ENCODE assay signal across 34 cellular contexts in genomic region chr2:233093721-233094120, GRCh38. TPM values are rescaled to one million over a fixed set of nuclear protein-coding genes. Genes with fewer than 3 reads are reported as not detected.
A peak's percentile ranks its signal among the peaks of the same experiment; 100 is the strongest.
DNase-seq lines count a peak whose midpoint lies in the region; ATAC-seq, FAIRE-seq and TF ChIP-seq lines count a peak whose summit lies in the region.
"Had no signal": no experiment of that assay in that cellular context is flagged by ENCODE, and none has a peak within 500 bp of the region (broad histone marks: within the 10 kb centered on the region; RNA-seq: fewer than 3 reads in every experiment).

No MANE protein-coding gene starts in this region.

- H3K36me3 ChIP-seq in upper lobe of right lung, result no peaks in the 10 kb centered on the region
- H3K36me3 ChIP-seq in HepG2 (replicated peaks in 1 of 2; ENCODE audit: control insufficient read depth in 1 of 2, insufficient read depth in 2 of 2, low read length in 2 of 2), result peaks cover 0 to 10% of the 10 kb centered on the region in 2 experiments; a peak in 2 of 5 replicates
- H3K36me3 ChIP-seq: BE2C, esophagus muscularis mucosa, HAP-1, stomach, thyroid gland had no signal

- WGBS in HepG2 (ENCODE audit: low lambda C conversion rate), result 86% methylated on average over 4 of the region's 4 CpGs

- intact Hi-C loops in activated B cell treated with CpG ODN at 0.5 μM for 24 hours (cut with micrococcal nuclease), result no loop called here
- intact Hi-C loops in upper lobe of right lung (cut with DNase I), result no loop called here
- intact Hi-C loops in HepG2 (cut with micrococcal nuclease; ENCODE audit: unreplicated experiment), result no loop called here
- intact Hi-C loops in activated T-helper 2 cell treated with anti-CD3 and anti-CD28 coated beads, Interferon-gamma antibody, Interleukin-2, Interleukin-4, amounts not matched to agents 10 μg/mL and 5 μg/mL and 100 μg/mL, durations not matched to agents 14 hours and 24 hours and 36 hours (cut with micrococcal nuclease), result no loop called here

- in situ Hi-C loops in HepG2 (cut with HindIII; ENCODE audit: extremely low pct_ligation_motif_present, low pct_unique_long_range_greater_than_20kb), result no loop called here

- peaks cover 73% of the 10 kb centered on the region for H3K36me3 Mint-ChIP-seq in activated T-cell treated with anti-CD3 and anti-CD28 coated beads, Interleukin-2, amount 50 U/mL, for 24 hours (ENCODE audit: low read depth)
- H3K36me3 Mint-ChIP-seq in activated T-cell treated with anti-CD3 and anti-CD28 coated beads, Interleukin-2, amount 50 U/mL, for 72 hours (ENCODE audit: insufficient read depth in 2 of 2), result peaks cover 0 to 12% of the 10 kb centered on the region in 2 donors
- H3K36me3 Mint-ChIP-seq in activated B cell treated with CpG ODN at 0.5 μM for 24 hours (ENCODE audit: low read depth) (peaks cover 58% of the 10 kb centered on the region), memory B cell (peaks cover 37% of the 10 kb centered on the region)
- peaks cover 72% of the 10 kb centered on the region for H3K36me3 Mint-ChIP-seq in activated T-helper 2 cell treated with anti-CD3 and anti-CD28 coated beads, Interferon-gamma antibody, Interleukin-2, Interleukin-4, amounts not matched to agents 10 μg/mL and 5 μg/mL and 100 μg/mL, durations not matched to agents 14 hours and 24 hours and 36 hours (ENCODE audit: low read depth)

- no peaks in the 10 kb centered on the region for H3K79me2 ChIP-seq in HepG2 (ENCODE audit: insufficient read depth, low read length)

- no peak for TF ChIP-seq CTCF in activated B cell treated with CpG ODN at 0.5 μM for 24 hours (IDR thresholded peaks at IDR 0.05)
- TF ChIP-seq CTCF in upper lobe of right lung (IDR thresholded peaks at IDR 0.05), result no peak
- TF ChIP-seq CTCF in HepG2 (CRISPR knock-in tag; IDR thresholded peaks at IDR 0.05), result no peak

- H3K4me3 ChIP-seq in upper lobe of right lung (no peak overlapping the region), HepG2 (replicated peaks in 1 of 3; ENCODE audit: insufficient read depth in 1 of 3, low read depth in 2 of 3, low read length in 3 of 3) (no peak overlapping the region)
- H3K4me3 ChIP-seq: esophagus muscularis mucosa, HAP-1, heart right ventricle, psoas muscle, stomach, thyroid gland had no signal

- H3K9me3 ChIP-seq in upper lobe of right lung (no peaks in the 10 kb centered on the region), HepG2 (ENCODE audit: low read length) (no peaks in the 10 kb centered on the region)
- H3K9me3 ChIP-seq: BE2C, Caco-2, esophagus muscularis mucosa, HAP-1, heart right ventricle, psoas muscle, SK-N-SH, stomach, thyroid gland had no signal

- POLR2A ChIA-PET in activated B cell treated with CpG ODN at 0.5 μM for 24 hours (lab: Charles Lee), result interaction anchor here (0.6 to 2.7 kb wide), 6 partner anchors 11 to 543 kb away, joined by 3 to 16 read pairs (median 4); no protein-coding TSS in a partner anchor
- POLR2A ChIA-PET in HepG2 (lab: Yijun Ruan, JAX), result interaction anchor here (0.7 to 1.1 kb wide), 2 partner anchors 32 to 34 kb away, joined by 3 read pairs; partner anchors contain the start of gene INPP5D

- CTCF ChIA-PET in activated B cell treated with CpG ODN at 0.5 μM for 24 hours (lab: Charles Lee) (interaction anchor here (1.1 kb wide), 1 partner anchor 33 kb away, joined by 5 read pairs; the partner anchor contains the start of gene INPP5D), HepG2 (lab: Yijun Ruan, JAX; ENCODE audit: low intra/inter-chr PET ratio, low total read pairs) (no interaction called here)

- no peaks in the 10 kb centered on the region for H3K27me3 Mint-ChIP-seq in activated T-cell treated with anti-CD3 and anti-CD28 coated beads, Interleukin-2, amount 50 U/mL, for 24 hours
- H3K27me3 Mint-ChIP-seq in activated T-cell treated with anti-CD3 and anti-CD28 coated beads, Interleukin-2, amount 50 U/mL, for 72 hours (ENCODE audit: low read depth), result no peaks in the 10 kb centered on the region
- H3K27me3 Mint-ChIP-seq in activated B cell treated with CpG ODN at 0.5 μM for 24 hours (no peaks in the 10 kb centered on the region), memory B cell (no peaks in the 10 kb centered on the region)
- no peaks in the 10 kb centered on the region for H3K27me3 Mint-ChIP-seq in activated T-helper 2 cell treated with anti-CD3 and anti-CD28 coated beads, Interferon-gamma antibody, Interleukin-2, Interleukin-4, amounts not matched to agents 10 μg/mL and 5 μg/mL and 100 μg/mL, durations not matched to agents 14 hours and 24 hours and 36 hours (ENCODE audit: low read depth)
- H3K27me3 Mint-ChIP-seq: activated CD4-positive, alpha-beta T cell treated with anti-CD3 and anti-CD28 coated beads for 36 hours; activated naive CD4-positive, alpha-beta T cell treated with anti-CD3 and anti-CD28 coated beads, Interleukin-2, amount 50 U/mL, for 24 hours had no signal

- no peak overlapping the region for H3K27ac ChIP-seq in upper lobe of right lung
- H3K27ac ChIP-seq in HepG2 (ENCODE audit: extremely low read length, insufficient read depth, low read length), result no peak overlapping the region
- H3K27ac ChIP-seq: esophagus muscularis mucosa, foreskin keratinocyte, psoas muscle, thyroid gland had no signal

- ATAC-seq in activated T-cell treated with anti-CD3 and anti-CD28 coated beads, Interleukin-2, amount 50 U/mL, for 72 hours (replicated peaks in 1 of 2), result no peak
- no peak for ATAC-seq in activated B cell treated with CpG ODN at 0.5 μM for 24 hours (ENCODE audit: low read depth)
- no peak for ATAC-seq in memory B cell (ENCODE audit: low read depth)
- ATAC-seq in upper lobe of right lung, result no peak
- ATAC-seq in HepG2, result no peak
- ATAC-seq: activated CD4-positive, alpha-beta T cell treated with anti-CD3 and anti-CD28 coated beads for 36 hours; foreskin keratinocyte; left cardiac atrium; psoas muscle had no signal

- H3K4me1 ChIP-seq in upper lobe of right lung (peaks cover 4% of the 10 kb centered on the region), HepG2 (ENCODE audit: insufficient read depth, low read length) (no peaks in the 10 kb centered on the region)
- H3K4me1 ChIP-seq: BE2C, Caco-2, esophagus muscularis mucosa, foreskin keratinocyte, HAP-1, psoas muscle, thyroid gland had no signal

- TF ChIP-seq POLR2A in HepG2 (IDR thresholded peaks at IDR 0.05; ENCODE audit: insufficient read depth in 1 of 2, low read depth in 2 of 2, low read length in 2 of 2), result no peak

- no peak overlapping the region for H2AFZ ChIP-seq in HepG2 (ENCODE audit: low read length)

- DNase-seq in activated T-cell treated with anti-CD3 and anti-CD28 coated beads, Interleukin-2, amount 50 U/mL, for 24 hours, result peak; percentile 3
- no peak for DNase-seq in activated T-cell treated with anti-CD3 and anti-CD28 coated beads, Interleukin-2, amount 50 U/mL, for 72 hours
- peak; percentile 5 for DNase-seq in activated B cell treated with CpG ODN at 0.5 μM for 24 hours
- DNase-seq in memory B cell (ENCODE audit: low spot score in 2 of 2), result no peak
- peak; percentile 16 for DNase-seq in upper lobe of right lung
- no peak for DNase-seq in HepG2 (ENCODE audit: low spot score)
- DNase-seq in activated T-helper 2 cell treated with anti-CD3 and anti-CD28 coated beads, Interferon-gamma antibody, Interleukin-2, Interleukin-4, amounts not matched to agents 10 μg/mL and 5 μg/mL and 100 μg/mL, durations not matched to agents 14 hours and 24 hours and 36 hours (ENCODE audit: low spot score), result no peak
- DNase-seq in AG20443 (ENCODE audit: low spot score), result no peak
- DNase-seq: activated CD4-positive, alpha-beta T cell treated with anti-CD3 and anti-CD28 coated beads for 36 hours; amygdala; BE2C; Caco-2; DMS79; foreskin keratinocyte; GF-D8; heart right ventricle; KG1; left cardiac atrium; mammary epithelial cell; MM.1S; NCI-H2029; NCI-H345; NCI-H748 treated with DMSO at 0.1 percent for 48 hours; psoas muscle; SK-N-SH; stomach; T-helper 2 cell; thyroid gland had no signal

- H3K9me3 Mint-ChIP-seq in activated T-cell treated with anti-CD3 and anti-CD28 coated beads, Interleukin-2, amount 50 U/mL, for 24 hours, result no peaks in the 10 kb centered on the region
- no peaks in the 10 kb centered on the region for H3K9me3 Mint-ChIP-seq in activated T-cell treated with anti-CD3 and anti-CD28 coated beads, Interleukin-2, amount 50 U/mL, for 72 hours
- no peaks in the 10 kb centered on the region for H3K9me3 Mint-ChIP-seq in activated B cell treated with CpG ODN at 0.5 μM for 24 hours
- H3K9me3 Mint-ChIP-seq in memory B cell, result no peaks in the 10 kb centered on the region
- no peaks in the 10 kb centered on the region for H3K9me3 Mint-ChIP-seq in activated T-helper 2 cell treated with anti-CD3 and anti-CD28 coated beads, Interferon-gamma antibody, Interleukin-2, Interleukin-4, amounts not matched to agents 10 μg/mL and 5 μg/mL and 100 μg/mL, durations not matched to agents 14 hours and 24 hours and 36 hours
- H3K9me3 Mint-ChIP-seq: activated naive CD4-positive, alpha-beta T cell treated with anti-CD3 and anti-CD28 coated beads, Interleukin-2, amount 50 U/mL, for 24 hours had no signal

- H4K20me1 ChIP-seq in HepG2 (ENCODE audit: insufficient read depth, low read length), result no peaks in the 10 kb centered on the region

- TF ChIP-seq RAD21 in HepG2 (CRISPR knock-in tag; IDR thresholded peaks at IDR 0.05), result no peak

- TF ChIP-seq EP300 in HepG2 (IDR thresholded peaks at IDR 0.05; ENCODE audit: low read depth in 2 of 2, low read length in 2 of 2), result no peak
- TF ChIP-seq EP300 in HepG2 (CRISPR knock-in tag; IDR thresholded peaks at IDR 0.05; ENCODE audit: borderline replicate concordance), result no peak

- H3K4me2 ChIP-seq in HepG2 (ENCODE audit: low read depth, low read length), result no peak overlapping the region
- H3K4me2 ChIP-seq: SK-N-SH had no signal

- H3K4me3 Mint-ChIP-seq in activated T-cell treated with anti-CD3 and anti-CD28 coated beads, Interleukin-2, amount 50 U/mL, for 24 hours, result no peak overlapping the region
- no peak overlapping the region for H3K4me3 Mint-ChIP-seq in activated T-cell treated with anti-CD3 and anti-CD28 coated beads, Interleukin-2, amount 50 U/mL, for 72 hours
- H3K4me3 Mint-ChIP-seq in activated B cell treated with CpG ODN at 0.5 μM for 24 hours (peak overlapping the region; percentile 79), memory B cell (peak overlapping the region; percentile 49)
- no peak overlapping the region for H3K4me3 Mint-ChIP-seq in activated T-helper 2 cell treated with anti-CD3 and anti-CD28 coated beads, Interferon-gamma antibody, Interleukin-2, Interleukin-4, amounts not matched to agents 10 μg/mL and 5 μg/mL and 100 μg/mL, durations not matched to agents 14 hours and 24 hours and 36 hours (ENCODE audit: low read depth)
- H3K4me3 Mint-ChIP-seq: activated CD4-positive, alpha-beta T cell treated with anti-CD3 and anti-CD28 coated beads for 36 hours; activated naive CD4-positive, alpha-beta T cell treated with anti-CD3 and anti-CD28 coated beads, Interleukin-2, amount 50 U/mL, for 24 hours had no signal

- H3K27me3 ChIP-seq in upper lobe of right lung, result no peaks in the 10 kb centered on the region
- no peaks in the 10 kb centered on the region for H3K27me3 ChIP-seq in HepG2 (ENCODE audit: control insufficient read depth in 1 of 2, insufficient read depth in 2 of 2, low read length in 2 of 2)
- H3K27me3 ChIP-seq: stomach, thyroid gland had no signal

- H3K27ac Mint-ChIP-seq in activated T-cell treated with anti-CD3 and anti-CD28 coated beads, Interleukin-2, amount 50 U/mL, for 24 hours, result no peak overlapping the region
- no peak overlapping the region for H3K27ac Mint-ChIP-seq in activated T-cell treated with anti-CD3 and anti-CD28 coated beads, Interleukin-2, amount 50 U/mL, for 72 hours
- peak overlapping the region; percentile 87 for H3K27ac Mint-ChIP-seq in activated B cell treated with CpG ODN at 0.5 μM for 24 hours
- H3K27ac Mint-ChIP-seq in memory B cell, result peak overlapping the region; percentile 95
- no peak overlapping the region for H3K27ac Mint-ChIP-seq in activated T-helper 2 cell treated with anti-CD3 and anti-CD28 coated beads, Interferon-gamma antibody, Interleukin-2, Interleukin-4, amounts not matched to agents 10 μg/mL and 5 μg/mL and 100 μg/mL, durations not matched to agents 14 hours and 24 hours and 36 hours

- FAIRE-seq in HepG2 (lab: Jason Lieb, UNC), result no peak
- FAIRE-seq: A204.1, colon, GM18507 had no signal

- H3K9ac ChIP-seq in HepG2 (ENCODE audit: insufficient read depth, low read depth, low read length), result no peak overlapping the region
- H3K9ac ChIP-seq: SK-N-SH had no signal

- H3K4me1 Mint-ChIP-seq in activated T-cell treated with anti-CD3 and anti-CD28 coated beads, Interleukin-2, amount 50 U/mL, for 24 hours (ENCODE audit: low read depth), result peaks cover 63% of the 10 kb centered on the region
- peaks cover 17% of the 10 kb centered on the region for H3K4me1 Mint-ChIP-seq in activated T-cell treated with anti-CD3 and anti-CD28 coated beads, Interleukin-2, amount 50 U/mL, for 72 hours (ENCODE audit: low read depth)
- H3K4me1 Mint-ChIP-seq in activated B cell treated with CpG ODN at 0.5 μM for 24 hours, result peaks cover 92% of the 10 kb centered on the region
- H3K4me1 Mint-ChIP-seq in memory B cell, result peaks cover 64% of the 10 kb centered on the region
- peaks cover 31% of the 10 kb centered on the region for H3K4me1 Mint-ChIP-seq in activated T-helper 2 cell treated with anti-CD3 and anti-CD28 coated beads, Interferon-gamma antibody, Interleukin-2, Interleukin-4, amounts not matched to agents 10 μg/mL and 5 μg/mL and 100 μg/mL, durations not matched to agents 14 hours and 24 hours and 36 hours (ENCODE audit: low read depth)

- no TSS peak for BruUV-seq in HepG2 (replicated peaks; lab: Mats Ljungman, UMichigan)

RNA-seq across cellular contexts. Expression of gene INPP5D, which starts 33.6 kb away (rescaled TPM):
- 10 to 100 TPM; 64.8 to 69.3 TPM for total RNA-seq in activated T-cell treated with anti-CD3 and anti-CD28 coated beads, Interleukin-2, amount 50 U/mL, for 72 hours
- total RNA-seq in activated B cell treated with CpG ODN at 0.5 μM for 24 hours (247 and 275 TPM in 2 replicates), upper lobe of right lung (33.3 TPM), HepG2 (2016; rRNA removed; fragmentation: Illumina TruSeq; extraction: Trizol) (17.7 and 18.0 TPM in 2 replicates)
- 4.6 and 5.5 TPM in 2 replicates for total RNA-seq in HepG2 (2016; cell fraction: cytosol; rRNA removed; fragmentation: Illumina TruSeq; extraction: Trizol; ENCODE audit: low read depth)
- 15.5 and 19.4 TPM in 2 replicates for total RNA-seq in HepG2 (2016; cell fraction: insoluble cytoplasmic fraction; rRNA removed; fragmentation: Illumina TruSeq; extraction: Trizol)
- total RNA-seq in HepG2 (2016; cell fraction: membrane; rRNA removed; fragmentation: Illumina TruSeq; extraction: Trizol), result 12.4 TPM in 2 replicates
- total RNA-seq in HepG2 (2016; cell fraction: nucleus; rRNA removed; fragmentation: Illumina TruSeq; extraction: Trizol), result 15.5 and 17.7 TPM in 2 replicates
- polyA plus RNA-seq in HepG2 (2011; rRNA removed), result 16.1 and 16.7 TPM in 2 replicates
- 7.7 and 8.6 TPM in 2 replicates for polyA plus RNA-seq in HepG2 (2011; cell fraction: cytosol; rRNA removed)
- 55.2 and 72.1 TPM in 2 replicates for polyA plus RNA-seq in HepG2 (2011; cell fraction: nucleus; rRNA removed)
- polyA plus RNA-seq in HepG2 (2012), result 36.4 and 42.1 TPM in 2 replicates
- polyA plus RNA-seq in HepG2 (2016; cell fraction: cytosol; fragmentation: Illumina TruSeq; extraction: Trizol; ENCODE audit: low read depth), result 2.5 and 2.6 TPM in 2 replicates
- 16.3 and 21.7 TPM in 2 replicates for polyA plus RNA-seq in HepG2 (2016; cell fraction: insoluble cytoplasmic fraction; fragmentation: Illumina TruSeq; extraction: Trizol; ENCODE audit: low read depth)
- 8.3 and 8.6 TPM in 2 replicates for polyA plus RNA-seq in HepG2 (2016; cell fraction: membrane; fragmentation: Illumina TruSeq; extraction: Trizol; ENCODE audit: low read depth)
- 28.7 and 30.7 TPM in 2 replicates for polyA plus RNA-seq in HepG2 (2016; cell fraction: nucleus; fragmentation: Illumina TruSeq; extraction: Trizol; ENCODE audit: insufficient read depth, low read depth)
- 0.09 and 29.9 TPM in 2 replicates for polyA minus RNA-seq in HepG2 (2011; rRNA and poly(A)+ RNA removed; ENCODE audit: low replicate concordance)
- polyA minus RNA-seq in HepG2 (2011; cell fraction: cytosol; rRNA and poly(A)+ RNA removed), result 15.4 and 25.3 TPM in 2 replicates
- 36.4 and 40.5 TPM in 2 replicates for polyA minus RNA-seq in HepG2 (2011; cell fraction: nucleus; rRNA and poly(A)+ RNA removed)
- total RNA-seq in activated T-helper 2 cell treated with anti-CD3 and anti-CD28 coated beads, Interferon-gamma antibody, Interleukin-2, Interleukin-4, amounts not matched to agents 10 μg/mL and 5 μg/mL and 100 μg/mL, durations not matched to agents 14 hours and 24 hours and 36 hours, result 58.5 and 62.3 TPM in 2 replicates
- total RNA-seq: Caco-2 had no signal

Comparison
In these comparisons a context has a peak if more than half of its experiments do, and no peak if none do; other contexts are left out.
1. DNase-seq: peak in activated T-cell treated with anti-CD3 and anti-CD28 coated beads, Interleukin-2, amount 50 U/mL, for 24 hours (single experiment), activated B cell treated with CpG ODN at 0.5 μM for 24 hours (single experiment) and upper lobe of right lung (single experiment); none in activated T-cell treated with anti-CD3 and anti-CD28 coated beads, Interleukin-2, amount 50 U/mL, for 72 hours (0 of 2), memory B cell (0 of 2), HepG2 (single experiment), activated T-helper 2 cell treated with anti-CD3 and anti-CD28 coated beads, Interferon-gamma antibody, Interleukin-2, Interleukin-4, amounts not matched to agents 10 μg/mL and 5 μg/mL and 100 μg/mL, durations not matched to agents 14 hours and 24 hours and 36 hours (single experiment) and AG20443 (single experiment).
2. H3K27ac Mint-ChIP-seq: peak in activated B cell treated with CpG ODN at 0.5 μM for 24 hours (single experiment) and memory B cell (single experiment); none in activated T-cell treated with anti-CD3 and anti-CD28 coated beads, Interleukin-2, amount 50 U/mL, for 24 hours (single experiment), activated T-cell treated with anti-CD3 and anti-CD28 coated beads, Interleukin-2, amount 50 U/mL, for 72 hours (single experiment) and activated T-helper 2 cell treated with anti-CD3 and anti-CD28 coated beads, Interferon-gamma antibody, Interleukin-2, Interleukin-4, amounts not matched to agents 10 μg/mL and 5 μg/mL and 100 μg/mL, durations not matched to agents 14 hours and 24 hours and 36 hours (single experiment).
3. H3K4me3 Mint-ChIP-seq: peak in activated B cell treated with CpG ODN at 0.5 μM for 24 hours (single experiment) and memory B cell (single experiment); none in activated T-cell treated with anti-CD3 and anti-CD28 coated beads, Interleukin-2, amount 50 U/mL, for 24 hours (single experiment), activated T-cell treated with anti-CD3 and anti-CD28 coated beads, Interleukin-2, amount 50 U/mL, for 72 hours (0 of 2) and activated T-helper 2 cell treated with anti-CD3 and anti-CD28 coated beads, Interferon-gamma antibody, Interleukin-2, Interleukin-4, amounts not matched to agents 10 μg/mL and 5 μg/mL and 100 μg/mL, durations not matched to agents 14 hours and 24 hours and 36 hours (single experiment).